7 cellular contexts compared by ENCODE assay signal in genomic region chr11:118194835-118195627, GRCh38. TPM values are rescaled to one million over a fixed set of nuclear protein-coding genes. Genes with fewer than 3 reads are reported as not detected.
DNase-seq lines count a peak whose midpoint lies in the region; ATAC-seq, FAIRE-seq and TF ChIP-seq lines count a peak whose summit lies in the region.

No MANE protein-coding gene starts in this region.

- ATAC-seq in GM12878 (no peak), GM21528 (IDR thresholded peaks at IDR 0.05; ENCODE audit: low FRiP score, unreplicated experiment) (no peak), HG02973 (IDR thresholded peaks at IDR 0.05; ENCODE audit: unreplicated experiment) (no peak)

- DNase-seq in MG63: peak; percentile 79
- no peak for DNase-seq in GM12878 (ENCODE audit: low read depth, low spot score)
- peak; percentile 85 for DNase-seq in kidney
- DNase-seq in stimulated activated CD4-positive, alpha-beta T cell treated with anti-CD3 and anti-CD28 coated beads, Interleukin-15, amount 100 ng/mL, for 24 hours: no peak

- H3K36me3 ChIP-seq in MG63 (no peaks in the 10 kb centered on the region), GM12878 (ENCODE audit: control insufficient read depth in 2 of 2, insufficient read depth in 2 of 2, low read length in 1 of 2) (no peaks in the 10 kb centered on the region), kidney (ENCODE audit: control insufficient read depth in 1 of 2, insufficient read depth in 2 of 2, low read length in 2 of 2) (no peaks in the 10 kb centered on the region)

- H3K9me3 ChIP-seq in MG63 (no peaks in the 10 kb centered on the region), GM12878 (replicated peaks; ENCODE audit: control insufficient read depth, insufficient read depth, low read length) (peaks cover 3% of the 10 kb centered on the region; the same call in 2 of the 3 replicates), kidney (ENCODE audit: control insufficient read depth in 1 of 2, low read length in 2 of 2) (no peaks in the 10 kb centered on the region)

- no peaks in the 10 kb centered on the region for H3K4me1 ChIP-seq in GM12878 (ENCODE audit: control insufficient read depth, insufficient read depth, low read length)
- H3K4me1 ChIP-seq in kidney (ENCODE audit: control insufficient read depth in 1 of 2, insufficient read depth in 1 of 2, low read depth in 1 of 2, low read length in 2 of 2): peaks cover 0 to 9% of the 10 kb centered on the region in 2 donors

- CTCF ChIA-PET in GM12878 (lab: Yijun Ruan, JAX): interaction anchor here (0.7 to 1.7 kb wide), 12 partner anchors 10 to 158 kb away, joined by 3 to 8 read pairs (median 4); no protein-coding TSS in a partner anchor

- H2AFZ ChIP-seq in GM12878 (ENCODE audit: control insufficient read depth, low read depth, low read length): no peak overlapping the region

- intact Hi-C loops in GM12878 (cut with micrococcal nuclease; ENCODE audit: unreplicated experiment): loop anchor here (5.0 kb wide), 1 partner anchor 292 kb away; no protein-coding TSS in a partner anchor
- intact Hi-C loops in kidney (cut with DNase I): no loop called here

- no peak for TF ChIP-seq RAD21 in GM12878 (IDR thresholded peaks at IDR 0.05; ENCODE audit: insufficient read depth, low read depth, low read length)

- H3K4me2 ChIP-seq in GM12878 (ENCODE audit: control insufficient read depth, insufficient read depth): no peak overlapping the region; the same call in 1 of the 2 replicates

- RAD21 ChIA-PET in GM12878 (lab: Charles Lee; ENCODE audit: unreplicated experiment): interaction anchor here (0.5 to 2.0 kb wide), 11 partner anchors 19 to 831 kb away, joined by 3 to 8 read pairs (median 4); partner anchors contain the start of gene MPZL3

- no peak overlapping the region for H3K9ac ChIP-seq in GM12878 (ENCODE audit: control insufficient read depth, insufficient read depth, low read length)
- H3K9ac ChIP-seq in kidney (ENCODE audit: low read length in 2 of 2): no peak overlapping the region

- no peaks in the 10 kb centered on the region for H3K79me2 ChIP-seq in GM12878 (ENCODE audit: control insufficient read depth, insufficient read depth, low read length)

- H3K27me3 ChIP-seq in MG63: peaks cover 3% of the 10 kb centered on the region; the same call in 1 of the 2 replicates
- H3K27me3 ChIP-seq in GM12878 (replicated peaks in 1 of 2; ENCODE audit: control insufficient read depth in 2 of 2, insufficient read depth in 2 of 2, low read length in 1 of 2): no peaks in the 10 kb centered on the region; a peak in 1 of 4 replicates

- no peak for TF ChIP-seq CTCF in GM12878 (IDR thresholded peaks at IDR 0.05 in 2 of 3, conservative IDR thresholded peaks at IDR 0.05 in 1 of 3; ENCODE audit: control insufficient read depth in 2 of 3, extremely low read depth in 1 of 3, insufficient read depth in 1 of 3, low read depth in 3 of 3, low read length in 3 of 3)
- TF ChIP-seq CTCF in kidney (IDR thresholded peaks at IDR 0.05; ENCODE audit: borderline replicate concordance, extremely low read depth, insufficient read depth): no peak

- no peaks in the 10 kb centered on the region for H4K20me1 ChIP-seq in GM12878 (ENCODE audit: control insufficient read depth, insufficient read depth)

- no peak for TF ChIP-seq EP300 in GM12878 (IDR thresholded peaks at IDR 0.05; ENCODE audit: borderline replicate concordance in 1 of 2, control insufficient read depth in 1 of 2, low read depth in 2 of 2, low read length in 2 of 2)

- in situ Hi-C loops in GM12878 (cut with MboI): loop anchor here (5.0 kb wide), 3 partner anchors 97 to 287 kb away; no protein-coding TSS in a partner anchor

- no peak overlapping the region for H3K27ac ChIP-seq in GM12878 (ENCODE audit: control insufficient read depth, insufficient read depth)
- H3K27ac ChIP-seq in kidney (ENCODE audit: low read depth in 2 of 2, low read length in 2 of 2): peak overlapping the region; percentile 2 to 26
- peak overlapping the region; percentile 70 for H3K27ac ChIP-seq in temporal lobe (ENCODE audit: low read depth, low read length)

- TF ChIP-seq POLR2A in GM12878 (IDR thresholded peaks at IDR 0.05; ENCODE audit: low read depth, low read length): no peak

- H3K4me3 ChIP-seq in MG63 (no peak overlapping the region), GM12878 (no peak overlapping the region), kidney (ENCODE audit: low read length in 2 of 2) (no peak overlapping the region)

- POLR2A ChIA-PET in GM12878 (lab: Charles Lee): interaction anchor here (0.8 to 1.4 kb wide), 4 partner anchors 7 to 158 kb away, joined by 3 to 11 read pairs (median 4); no protein-coding TSS in a partner anchor

- 37% methylated on average over 10 of the region's 10 CpGs for WGBS in GM12878 (ENCODE audit: insufficient coverage, insufficient replicate concordance, low lambda C conversion rate, missing lambda C conversion rate)

- SMC1A ChIA-PET in GM12878 (lab: Charles Lee; ENCODE audit: uncharacterized antibody, unreplicated experiment): interaction anchor here (0.7 to 2.1 kb wide), 12 partner anchors 7 to 100 kb away, joined by 3 to 13 read pairs (median 3); partner anchors contain the start of gene JAML

- no TSS peak for BruUV-seq in GM12878 (replicated peaks; lab: Mats Ljungman, UMichigan)

- FAIRE-seq in GM12878 (lab: Jason Lieb, UNC) (no peak), kidney (lab: Jason Lieb, UNC) (no peak)

RNA-seq across cellular contexts. Expression of gene SCN2B, which starts 18.6 kb away (rescaled TPM):
- total RNA-seq in MG63 (2014; rRNA removed; shearing (Covaris generic); ENCODE audit: low replicate concordance): not detected in 2 replicates
- not detected in 2 replicates for total RNA-seq in GM12878 (2013; cell fraction: nucleolus; rRNA removed)
- total RNA-seq in GM12878 (2014; rRNA removed): 0.05 TPM in 1 of 2 replicates, not detected in the other
- not detected in 2 replicates for total RNA-seq in GM12878 (2014; rRNA removed; fragmentation: Illumina TruSeq; extraction: Trizol)
- not detected in 2 replicates for total RNA-seq in GM12878 (2021)
- not detected for polyA plus RNA-seq in GM12878 (2011; ENCODE audit: low read depth)
- polyA plus RNA-seq in GM12878 (2011; rRNA removed): 0.01 TPM in 1 of 2 replicates, not detected in the other
- not detected in 2 replicates for polyA plus RNA-seq in GM12878 (2011; cell fraction: cytosol; rRNA removed)
- not detected in 2 replicates for polyA plus RNA-seq in GM12878 (2011; cell fraction: nucleus; rRNA removed)
- polyA plus RNA-seq in GM12878 (2012): not detected in 2 replicates
- not detected in 2 replicates for polyA plus RNA-seq in GM12878 (2014; fragmentation: Illumina TruSeq; extraction: Trizol)
- not detected for polyA plus RNA-seq in GM12878 (2014; fragmentation: Nextera tagmentation; extraction: Ambion mirVana)
- polyA plus RNA-seq in GM12878 (2014; rRNA removed): not detected in 2 replicates
- polyA plus RNA-seq in GM12878 (2016; fragmentation: Nextera tagmentation; extraction: Ambion mirVana): not detected
- not detected in 2 replicates for polyA minus RNA-seq in GM12878 (2011; rRNA and poly(A)+ RNA removed)
- polyA minus RNA-seq in GM12878 (2011; cell fraction: cytosol; rRNA and poly(A)+ RNA removed): not detected in 2 replicates
- not detected in 2 replicates for polyA minus RNA-seq in GM12878 (2011; cell fraction: nucleus; rRNA and poly(A)+ RNA removed)
- total RNA-seq in kidney: 0.25 TPM
- 0.54 TPM for polyA plus RNA-seq in kidney (ENCODE audit: insufficient read depth, low read depth, low replicate concordance)
- total RNA-seq in temporal lobe: 3.0 TPM

RNA-seq across cellular contexts. Expression of gene JAML, which starts 29.8 kb away (rescaled TPM):
- total RNA-seq in MG63 (2014; rRNA removed; shearing (Covaris generic); ENCODE audit: low replicate concordance): not detected in 2 replicates
- total RNA-seq in GM12878 (2013; cell fraction: nucleolus; rRNA removed): 12.6 TPM in 2 replicates
- total RNA-seq in GM12878 (2014; rRNA removed): 2.9 and 5.0 TPM in 2 replicates
- 3.4 and 4.7 TPM in 2 replicates for total RNA-seq in GM12878 (2014; rRNA removed; fragmentation: Illumina TruSeq; extraction: Trizol)
- 2.4 and 3.7 TPM in 2 replicates for total RNA-seq in GM12878 (2021)
- polyA plus RNA-seq in GM12878 (2011; ENCODE audit: low read depth): 0.88 TPM
- polyA plus RNA-seq in GM12878 (2011; rRNA removed): 0.50 and 0.60 TPM in 2 replicates
- polyA plus RNA-seq in GM12878 (2011; cell fraction: cytosol; rRNA removed): 0.25 and 0.27 TPM in 2 replicates
- polyA plus RNA-seq in GM12878 (2011; cell fraction: nucleus; rRNA removed): 1.2 and 1.5 TPM in 2 replicates
- polyA plus RNA-seq in GM12878 (2012): 0.62 and 1.2 TPM in 2 replicates
- 4.8 and 6.1 TPM in 2 replicates for polyA plus RNA-seq in GM12878 (2014; fragmentation: Illumina TruSeq; extraction: Trizol)
- 1 to 10 TPM; 2.9 to 3.5 TPM for polyA plus RNA-seq in GM12878 (2014; fragmentation: Nextera tagmentation; extraction: Ambion mirVana)
- polyA plus RNA-seq in GM12878 (2014; rRNA removed): 2.1 and 4.0 TPM in 2 replicates
- polyA plus RNA-seq in GM12878 (2016; fragmentation: Nextera tagmentation; extraction: Ambion mirVana): 1 to 10 TPM; 7.7 to 8.1 TPM
- polyA minus RNA-seq in GM12878 (2011; rRNA and poly(A)+ RNA removed): 0.31 and 0.66 TPM in 2 replicates
- not detected in 2 replicates for polyA minus RNA-seq in GM12878 (2011; cell fraction: cytosol; rRNA and poly(A)+ RNA removed)
- 0.57 and 0.85 TPM in 2 replicates for polyA minus RNA-seq in GM12878 (2011; cell fraction: nucleus; rRNA and poly(A)+ RNA removed)
- 17.1 TPM for total RNA-seq in kidney
- 2.5 TPM for polyA plus RNA-seq in kidney (ENCODE audit: insufficient read depth, low read depth, low replicate concordance)
- total RNA-seq in temporal lobe: 0.74 TPM

RNA-seq across cellular contexts. Expression of gene SCN4B, which starts 42.4 kb away (rescaled TPM):
- 0.23 and 0.35 TPM in 2 replicates for total RNA-seq in MG63 (2014; rRNA removed; shearing (Covaris generic); ENCODE audit: low replicate concordance)
- 0.10 and 0.32 TPM in 2 replicates for total RNA-seq in GM12878 (2013; cell fraction: nucleolus; rRNA removed)
- total RNA-seq in GM12878 (2014; rRNA removed): not detected in 2 replicates
- total RNA-seq in GM12878 (2014; rRNA removed; fragmentation: Illumina TruSeq; extraction: Trizol): not detected in 2 replicates
- total RNA-seq in GM12878 (2021): 0.08 TPM in 1 of 2 replicates, not detected in the other
- polyA plus RNA-seq in GM12878 (2011; ENCODE audit: low read depth): not detected
- 0.49 and 0.55 TPM in 2 replicates for polyA plus RNA-seq in GM12878 (2011; rRNA removed)
- polyA plus RNA-seq in GM12878 (2011; cell fraction: cytosol; rRNA removed): 0.23 and 0.30 TPM in 2 replicates
- 0.47 and 1.3 TPM in 2 replicates for polyA plus RNA-seq in GM12878 (2011; cell fraction: nucleus; rRNA removed)
- 0.03 TPM in 1 of 2 replicates, not detected in the other for polyA plus RNA-seq in GM12878 (2012)
- polyA plus RNA-seq in GM12878 (2014; fragmentation: Illumina TruSeq; extraction: Trizol): 0.01 TPM in 1 of 2 replicates, not detected in the other
- polyA plus RNA-seq in GM12878 (2014; fragmentation: Nextera tagmentation; extraction: Ambion mirVana): under 1 TPM in 1 of 2 experiments, not detected in 1; 0.04 TPM
- polyA plus RNA-seq in GM12878 (2014; rRNA removed): 0.03 TPM in 1 of 2 replicates, not detected in the other
- under 1 TPM; 0.04 to 0.12 TPM for polyA plus RNA-seq in GM12878 (2016; fragmentation: Nextera tagmentation; extraction: Ambion mirVana)
- 0.51 and 0.77 TPM in 2 replicates for polyA minus RNA-seq in GM12878 (2011; rRNA and poly(A)+ RNA removed)
- not detected in 2 replicates for polyA minus RNA-seq in GM12878 (2011; cell fraction: cytosol; rRNA and poly(A)+ RNA removed)
- polyA minus RNA-seq in GM12878 (2011; cell fraction: nucleus; rRNA and poly(A)+ RNA removed): 0.12 and 0.19 TPM in 2 replicates
- 3.5 TPM for total RNA-seq in kidney
- 1.4 TPM for polyA plus RNA-seq in kidney (ENCODE audit: insufficient read depth, low read depth, low replicate concordance)
- total RNA-seq in temporal lobe: 6.4 TPM

RNA-seq across cellular contexts. Expression of gene MPZL3, which starts 57.1 kb away (rescaled TPM):
- total RNA-seq in MG63 (2014; rRNA removed; shearing (Covaris generic); ENCODE audit: low replicate concordance): 1.3 and 1.6 TPM in 2 replicates
- 5.2 and 5.4 TPM in 2 replicates for total RNA-seq in GM12878 (2013; cell fraction: nucleolus; rRNA removed)
- total RNA-seq in GM12878 (2014; rRNA removed): 7.3 and 9.8 TPM in 2 replicates
- total RNA-seq in GM12878 (2014; rRNA removed; fragmentation: Illumina TruSeq; extraction: Trizol): 6.6 TPM in 2 replicates
- total RNA-seq in GM12878 (2021): 5.6 and 6.4 TPM in 2 replicates
- 1.7 TPM for polyA plus RNA-seq in GM12878 (2011; ENCODE audit: low read depth)
- polyA plus RNA-seq in GM12878 (2011; rRNA removed): 5.5 and 8.5 TPM in 2 replicates
- polyA plus RNA-seq in GM12878 (2011; cell fraction: cytosol; rRNA removed): 3.0 TPM in 2 replicates
- polyA plus RNA-seq in GM12878 (2011; cell fraction: nucleus; rRNA removed): 1.9 and 2.6 TPM in 2 replicates
- 2.2 and 2.4 TPM in 2 replicates for polyA plus RNA-seq in GM12878 (2012)
- polyA plus RNA-seq in GM12878 (2014; fragmentation: Illumina TruSeq; extraction: Trizol): 6.0 and 8.0 TPM in 2 replicates
- polyA plus RNA-seq in GM12878 (2014; fragmentation: Nextera tagmentation; extraction: Ambion mirVana): 1 to 10 TPM; 2.1 to 7.5 TPM
- polyA plus RNA-seq in GM12878 (2014; rRNA removed): 4.6 and 7.0 TPM in 2 replicates
- 1 to 10 TPM; 4.0 to 4.7 TPM for polyA plus RNA-seq in GM12878 (2016; fragmentation: Nextera tagmentation; extraction: Ambion mirVana)
- polyA minus RNA-seq in GM12878 (2011; rRNA and poly(A)+ RNA removed): 6.7 and 8.9 TPM in 2 replicates
- 1.6 and 2.2 TPM in 2 replicates for polyA minus RNA-seq in GM12878 (2011; cell fraction: cytosol; rRNA and poly(A)+ RNA removed)
- 0.73 and 0.86 TPM in 2 replicates for polyA minus RNA-seq in GM12878 (2011; cell fraction: nucleus; rRNA and poly(A)+ RNA removed)
- total RNA-seq in kidney: 10.0 TPM
- polyA plus RNA-seq in kidney (ENCODE audit: insufficient read depth, low read depth, low replicate concordance): 1.7 TPM
- 0.74 TPM for total RNA-seq in temporal lobe

Comparison
In these comparisons a context has a peak if more than half of its experiments do, and no peak if none do; other contexts are left out.
1. DNase-seq: peak in MG63 (single experiment) and kidney (single experiment); none in GM12878 (single experiment) and stimulated activated CD4-positive, alpha-beta T cell treated with anti-CD3 and anti-CD28 coated beads, Interleukin-15, amount 100 ng/mL, for 24 hours (single experiment).